In genomic region chr5:141213656-141214339, GRCh38 we compare ENCODE assay signal across 8 cellular contexts. TPM values are rescaled to one million over a fixed set of nuclear protein-coding genes. Genes with fewer than 3 reads are reported as not detected.
DNase-seq lines count a peak whose midpoint lies in the region; ATAC-seq and TF ChIP-seq lines count a peak whose summit lies in the region.
"Not testable (repeated sequence)": the region's sequence is repeated elsewhere in the genome, so short reads cannot be mapped to it uniquely, and the experiment has no call there.

Gene PCDHB13, plus strand, starts transcription at chr5:141213919. Its CDS starts 205 bp downstream, at chr5:141214124.

- H3K4me1 ChIP-seq in CD4-positive, alpha-beta memory T cell (ENCODE audit: insufficient read depth, low read length); HEK293 (ENCODE audit: control insufficient read depth, insufficient read depth, low read length); lower lobe of right lung: not testable (repeated sequence)

- not testable (repeated sequence) for H3K27me3 ChIP-seq in CD4-positive, alpha-beta memory T cell (ENCODE audit: insufficient read depth, low read length); brain microvascular endothelial cell (replicated peaks); lower lobe of right lung (ENCODE audit: low read depth)

- in situ Hi-C loops in SK-MEL-5 (cut with HindIII; ENCODE audit: low pct_unique_long_range_greater_than_20kb, low sequenced_read_pairs); brain microvascular endothelial cell (cut with HindIII; ENCODE audit: low pct_ligation_motif_present, low sequenced_read_pairs): not testable (repeated sequence)

- peak; percentile 42 to 46 for ATAC-seq in lower lobe of right lung

- POLR2A ChIA-PET in CD4-positive, alpha-beta memory T cell (lab: Charles Lee; ENCODE audit: partially characterized antibody); HEK293 (lab: Yijun Ruan, JAX): not testable (repeated sequence)

- not testable (repeated sequence) for H3K36me3 ChIP-seq in CD4-positive, alpha-beta memory T cell (ENCODE audit: insufficient read depth, low read length); HEK293 (ENCODE audit: control insufficient read depth in 2 of 2, insufficient read depth in 1 of 2, low read length in 2 of 2); brain microvascular endothelial cell (replicated peaks); lower lobe of right lung

- TF ChIP-seq CTCF in HEK293 (tag by site-specific recombination; IDR thresholded peaks at IDR 0.05); fibroblast of the aortic adventitia (IDR thresholded peaks at IDR 0.05; ENCODE audit: insufficient read depth, low read length): not testable (repeated sequence)
- peak; percentile 8 for TF ChIP-seq CTCF in brain microvascular endothelial cell (IDR thresholded peaks at IDR 0.05; ENCODE audit: low read depth, low read length, missing control alignments)
- peak; percentile 35 for TF ChIP-seq CTCF in lower lobe of right lung (IDR thresholded peaks at IDR 0.05)

- H3K4me1 Mint-ChIP-seq in CD4-positive, alpha-beta memory T cell: not testable (repeated sequence)

- peaks cover 0 to 56% (median 43%) of the 10 kb centered on the region in 8 donors for H3K9me3 Mint-ChIP-seq in CD4-positive, alpha-beta memory T cell

- H3K27ac Mint-ChIP-seq in CD4-positive, alpha-beta memory T cell: not testable (repeated sequence)

- H3K36me3 Mint-ChIP-seq in CD4-positive, alpha-beta memory T cell: not testable (repeated sequence)

- H3K9me3 ChIP-seq in CD4-positive, alpha-beta memory T cell (ENCODE audit: control insufficient read depth in 1 of 2, low read length in 2 of 2); HEK293 (ENCODE audit: control insufficient read depth, insufficient read depth, low read depth, low read length): not testable (repeated sequence)
- H3K9me3 ChIP-seq in lower lobe of right lung: peaks cover 33% of the 10 kb centered on the region

- not testable (repeated sequence) for H3K4me3 ChIP-seq in CD4-positive, alpha-beta memory T cell (ENCODE audit: low read length in 2 of 2); HEK293 (ENCODE audit: low read depth, low read length); brain microvascular endothelial cell (ENCODE audit: low read depth, low read length); fibroblast of the aortic adventitia (ENCODE audit: low read depth, low read length); lower lobe of right lung

- CTCF ChIA-PET in CD4-positive, alpha-beta memory T cell (lab: Charles Lee; ENCODE audit: partially characterized antibody): interaction anchor here (0.8 kb wide), 1 partner anchor 13 kb away, joined by 3 read pairs; no protein-coding TSS in a partner anchor
- CTCF ChIA-PET in HEK293 (lab: Yijun Ruan, JAX): interaction anchor here (0.7 to 1.7 kb wide), 8 partner anchors 18 to 357 kb away, joined by 3 to 6 read pairs (median 3); partner anchors contain the start of gene PCDHB16

- intact Hi-C loops in CD4-positive, alpha-beta memory T cell (cut with micrococcal nuclease): loop anchor here (2.0 kb wide), 1 partner anchor 345 kb away; no protein-coding TSS in a partner anchor
- intact Hi-C loops in lower lobe of right lung (cut with DNase I): not testable (repeated sequence)

- peaks cover 38 to 45% of the 10 kb centered on the region in 2 donors for H3K27me3 Mint-ChIP-seq in CD4-positive, alpha-beta memory T cell

- H3K4me3 Mint-ChIP-seq in CD4-positive, alpha-beta memory T cell: peak within 1 kb of the TSS in 5 of 8 donors; percentile 10 to 78 (median 63)

- peak in 3 of 5 donors; percentile 22 to 45 (median 22) for DNase-seq in CD4-positive, alpha-beta memory T cell
- DNase-seq in NCI-H2227 (lab: John Stamatoyannopoulos, UW; ENCODE audit: unreplicated experiment) (peak; percentile 60), SK-MEL-5 (ENCODE audit: low read depth, low spot score) (peak; percentile 47), fibroblast of the aortic adventitia (ENCODE audit: low read depth) (peak; percentile 9)
- DNase-seq in brain microvascular endothelial cell, lower lobe of right lung: not testable (repeated sequence)
- DNase-seq in stimulated activated CD4-positive, alpha-beta T cell treated with anti-CD3 and anti-CD28 coated beads, Interleukin-12 subunit alpha, Interleukin-12 subunit beta, amount 100 ng/mL, for 4 hours: peak; percentile 5

- not testable (repeated sequence) for H3K27ac ChIP-seq in CD4-positive, alpha-beta memory T cell (ENCODE audit: low read depth, low read length); HEK293 (ENCODE audit: extremely low read depth, low read depth, low read length); brain microvascular endothelial cell; lower lobe of right lung

TF ChIP-seq in HEK293, 187 proteins besides CTCF, POLR2A, EP300 and RAD21:
- TF ChIP-seq ZNF654 (tag by site-specific recombination; IDR thresholded peaks at IDR 0.05; ENCODE audit: low read depth) (peak; percentile 64), ZNF660 (tag by site-specific recombination; IDR thresholded peaks at IDR 0.05) (0 out of 2 replicates have a peak, but pooled peaks have one; percentile 22)

RNA-seq across cellular contexts. Expression of gene PCDHB13, which starts in this region (rescaled TPM):
- under 1 TPM; 0.09 to 0.11 TPM for total RNA-seq in CD4-positive, alpha-beta memory T cell
- polyA plus RNA-seq in CD4-positive, alpha-beta memory T cell: not detected
- total RNA-seq in SK-MEL-5 (2014; rRNA removed; shearing (Covaris generic)): 0.66 and 0.77 TPM in 2 replicates
- 0.77 and 1.1 TPM in 2 replicates for polyA plus RNA-seq in SK-MEL-5 (2015; cell fraction: cytosol; rRNA removed)
- 0.28 and 1.5 TPM in 2 replicates for polyA plus RNA-seq in SK-MEL-5 (2015; cell fraction: nucleus; rRNA removed)
- total RNA-seq in fibroblast of the aortic adventitia (ENCODE audit: low replicate concordance): 0.27 and 0.65 TPM in 2 replicates
- total RNA-seq in lower lobe of right lung: 2.9 TPM

Comparison
In these comparisons a context has a peak if more than half of its experiments do, and no peak if none do; other contexts are left out.
1. Peak in DNase-seq in CD4-positive, alpha-beta memory T cell; RNA of the gene not detected or under 1 TPM.
2. Peak in DNase-seq in fibroblast of the aortic adventitia; RNA of the gene not detected or under 1 TPM.